8 cellular contexts compared by ENCODE assay signal in the genomic region with DNA sequence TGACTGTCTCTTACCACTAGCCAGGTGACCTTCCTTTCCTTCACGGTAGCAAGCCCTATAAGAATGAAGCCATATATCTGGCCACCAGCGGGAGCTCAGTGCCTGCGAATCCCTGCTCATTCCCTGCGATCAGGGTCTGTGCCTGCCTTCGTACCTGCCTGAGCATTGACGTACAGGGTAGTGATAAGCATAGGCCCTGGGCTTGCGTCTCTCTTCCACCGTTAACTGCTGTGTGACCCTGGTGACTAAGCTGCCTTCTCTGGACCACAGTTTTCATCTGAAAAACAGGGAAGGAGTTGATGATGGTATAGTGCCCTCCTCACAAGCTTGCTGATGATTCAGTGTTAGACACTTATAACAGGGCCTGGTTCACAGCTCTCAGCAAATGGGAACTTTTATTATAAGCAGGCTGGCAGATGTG. TPM values are rescaled to one million over a fixed set of nuclear protein-coding genes. Genes with fewer than 3 reads are reported as not detected.
DNase-seq lines count a peak whose midpoint lies in the region; ATAC-seq and TF ChIP-seq lines count a peak whose summit lies in the region.

No MANE protein-coding gene starts in this region.

- H2AFZ ChIP-seq in fibroblast of lung (ENCODE audit: low read length) = no peak overlapping the region

- peaks cover 31% of the 10 kb centered on the region for H3K36me3 ChIP-seq in fibroblast of lung (ENCODE audit: control insufficient read depth, insufficient read depth, low read length)

- no peaks in the 10 kb centered on the region for H4K20me1 ChIP-seq in fibroblast of lung (ENCODE audit: control insufficient read depth, extremely low read depth, insufficient read depth, low read length)

- peaks cover 40% of the 10 kb centered on the region for H3K4me1 ChIP-seq in fibroblast of lung (ENCODE audit: control insufficient read depth, extremely low read depth, insufficient read depth, low read length)

- peak overlapping the region; percentile 92 for H3K27ac ChIP-seq in fibroblast of lung (ENCODE audit: insufficient read depth, low read length)

- ATAC-seq in HG03159 (IDR thresholded peaks at IDR 0.05; ENCODE audit: unreplicated experiment) = no peak
- no peak for ATAC-seq in HG02884 (IDR thresholded peaks at IDR 0.05; ENCODE audit: unreplicated experiment)

- no peak for TF ChIP-seq CTCF in fibroblast of lung (conservative IDR thresholded peaks at IDR 0.05 in 1 of 2, IDR thresholded peaks at IDR 0.05 in 1 of 2; ENCODE audit: low read depth in 1 of 2, low read length in 2 of 2)

- H3K9ac ChIP-seq in fibroblast of lung (ENCODE audit: insufficient read depth, low read length) = no peak overlapping the region

- peaks cover 58% of the 10 kb centered on the region for H3K79me2 ChIP-seq in fibroblast of lung (ENCODE audit: control insufficient read depth, insufficient read depth, low read length)

- no peaks in the 10 kb centered on the region for H3K27me3 ChIP-seq in fibroblast of lung (ENCODE audit: control insufficient read depth, insufficient read depth, low read length)

- H3K4me3 ChIP-seq in fibroblast of lung (replicated peaks in 1 of 4; ENCODE audit: control extremely low read depth in 1 of 4, insufficient read depth in 1 of 4, low read depth in 3 of 4, low read length in 4 of 4) = peak overlapping the region in 2 of 4 experiments; percentile 83 to 85

- H3K4me2 ChIP-seq in fibroblast of lung (ENCODE audit: extremely low read depth, insufficient read depth, low read length) = peak overlapping the region; percentile 19

- in situ Hi-C loops in G401 (cut with HindIII; ENCODE audit: low sequenced_read_pairs) = no loop called here

- H3K9me3 ChIP-seq in fibroblast of lung (ENCODE audit: control insufficient read depth, insufficient read depth, low read depth, low read length) = no peaks in the 10 kb centered on the region

- DNase-seq in NOMO-1 treated with dmso at 0.1 percent for 144 hours (lab: John Stamatoyannopoulos, UW; ENCODE audit: unreplicated experiment) = peak; percentile 26
- DNase-seq in NOMO-1 treated with DMSO at 0.1 percent for 48 hours (lab: John Stamatoyannopoulos, UW; ENCODE audit: unreplicated experiment) = no peak
- DNase-seq in activated CD4-positive, alpha-beta T cell treated with anti-CD3 and anti-CD28 coated beads for 48 hours = peak; percentile 75
- peak in 1 of 2 donors; percentile 80 for DNase-seq in fibroblast of lung (ENCODE audit: low read depth in 2 of 2)
- peak; percentile 59 to 68 for DNase-seq in stimulated activated CD4-positive, alpha-beta T cell treated with anti-CD3 and anti-CD28 coated beads, Interleukin-2, amount 100 ng/mL, for 24 hours
- DNase-seq in G401 (ENCODE audit: low spot score) = no peak

RNA-seq across cellular contexts. Expression of a gene that starts 4.1 kb away (rescaled TPM):
- total RNA-seq in fibroblast of lung = 6.7 and 7.8 TPM in 2 replicates
- polyA plus RNA-seq in fibroblast of lung = 4.8 and 4.9 TPM in 2 replicates
- 3.8 and 4.4 TPM in 2 replicates for polyA plus RNA-seq in fibroblast of lung (2012)
- polyA minus RNA-seq in fibroblast of lung (ENCODE audit: low replicate concordance) = 4.2 and 17.8 TPM in 2 replicates
- total RNA-seq in G401 (2014; rRNA removed; shearing (Covaris generic)) = 2.6 and 3.3 TPM in 2 replicates

RNA-seq across cellular contexts. Expression of a gene that starts 36.1 kb away (rescaled TPM):
- total RNA-seq in fibroblast of lung = 47.5 and 56.0 TPM in 2 replicates
- polyA plus RNA-seq in fibroblast of lung = 49.4 and 76.4 TPM in 2 replicates
- 41.8 and 54.4 TPM in 2 replicates for polyA plus RNA-seq in fibroblast of lung (2012)
- 7.5 and 8.1 TPM in 2 replicates for polyA minus RNA-seq in fibroblast of lung (ENCODE audit: low replicate concordance)
- total RNA-seq in G401 (2014; rRNA removed; shearing (Covaris generic)) = 44.4 and 62.8 TPM in 2 replicates

Comparison
In these comparisons a context has a peak if more than half of its experiments do, and no peak if none do; other contexts are left out.
1. DNase-seq: peak in NOMO-1 treated with dmso at 0.1 percent for 144 hours (single experiment), activated CD4-positive, alpha-beta T cell treated with anti-CD3 and anti-CD28 coated beads for 48 hours (single experiment) and stimulated activated CD4-positive, alpha-beta T cell treated with anti-CD3 and anti-CD28 coated beads, Interleukin-2, amount 100 ng/mL, for 24 hours (2 of 2); none in NOMO-1 treated with DMSO at 0.1 percent for 48 hours (single experiment) and G401 (single experiment).